In the genomic region with DNA sequence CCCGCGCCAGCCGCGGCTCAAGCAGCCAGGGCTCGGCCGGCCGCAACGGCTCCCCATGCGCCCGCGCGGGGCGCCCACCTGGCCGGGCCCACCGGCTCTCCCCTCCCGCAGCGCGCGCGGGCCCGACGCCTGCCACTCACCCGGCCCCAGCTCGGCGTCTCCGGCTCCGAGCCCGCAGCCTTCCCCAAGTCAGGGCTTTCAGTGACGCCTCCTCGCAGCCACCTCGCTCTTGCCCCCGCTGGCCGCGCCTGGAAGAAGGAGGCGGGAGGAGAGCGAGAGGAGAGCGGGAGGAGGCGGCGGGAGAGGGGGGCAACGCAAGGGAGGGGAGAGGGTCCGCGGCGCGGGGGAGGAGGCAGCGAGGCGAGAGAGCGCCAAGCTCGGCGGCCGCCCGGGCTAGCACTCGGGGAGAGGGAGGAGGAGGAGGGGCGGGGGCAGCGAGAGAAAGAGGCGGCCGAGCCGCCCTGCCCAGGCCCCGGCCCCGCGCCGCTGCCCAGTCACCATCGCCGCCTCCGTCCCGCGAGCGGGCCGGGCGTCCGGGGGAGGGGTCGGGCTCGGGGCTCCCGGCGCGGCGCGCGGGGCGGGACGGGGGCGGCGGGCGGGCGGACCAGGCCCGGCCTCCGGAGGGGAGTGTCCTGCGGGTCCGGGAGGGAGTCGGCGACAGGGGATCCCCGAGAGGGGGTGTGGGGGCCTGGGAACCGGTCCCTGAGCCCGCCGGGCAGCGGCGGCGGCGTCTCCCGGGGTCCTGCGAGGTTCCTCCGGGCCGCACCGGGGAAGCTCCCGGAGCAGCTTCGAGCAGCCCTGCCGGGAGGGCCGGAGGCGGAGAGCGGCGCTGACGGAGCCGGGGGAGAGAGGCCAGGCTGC, we compare ENCODE assay signal across 8 cellular contexts. TPM values are rescaled to one million over a fixed set of nuclear protein-coding genes. Genes with fewer than 3 reads are reported as not detected.
A peak's percentile ranks its signal among the peaks of the same experiment; 100 is the strongest.
DNase-seq lines count a peak whose midpoint lies in the region; ATAC-seq and TF ChIP-seq lines count a peak whose summit lies in the region.

TSS of gene LHFPL2 (minus strand) at position 414 of the 861 bp plus-strand sequence. CDS start 138,559 bp downstream, outside the sequence.

- 1% methylated on average over 82 to 110 of the region's 112 CpGs for WGBS in heart right ventricle, 2 donors
- 0 to 1% (median 1%) methylated on average over 30 to 111 of the region's 112 CpGs for WGBS in ovary, 3 donors

- H3K9me2 ChIP-seq in OCI-LY1 (ENCODE audit: low read depth, low read length), result no peaks in the 10 kb centered on the region

- TF ChIP-seq CTCF in OCI-LY1 (IDR thresholded peaks at IDR 0.05; ENCODE audit: low read length), result no peak
- TF ChIP-seq CTCF in heart right ventricle (IDR thresholded peaks at IDR 0.05), result no peak
- no peak for TF ChIP-seq CTCF in ovary (IDR thresholded peaks at IDR 0.05)

- DNase-seq in heart right ventricle (peak; percentile 72 to 82), ovary (peak; percentile 82 to 91 (median 88)), KG1 (lab: John Stamatoyannopoulos, UW) (no peak)

- H3K4me2 ChIP-seq in BLaER1 treated with 17β-estradiol and CSF1 and Interleukin-3, amounts not matched to agents 10 nM and 100 nM, result peak within 1 kb of the TSS; percentile 89 to 100 (median 97)
- peak within 1 kb of the TSS; percentile 97 for H3K4me2 ChIP-seq in OCI-LY1 (ENCODE audit: low read length)

- no peak within 1 kb of the TSS for H2AFZ ChIP-seq in OCI-LY1 (ENCODE audit: low read length)

- peaks cover 12 to 39% (median 19%) of the 10 kb centered on the region in 10 experiments for H3K4me1 ChIP-seq in BLaER1 treated with 17β-estradiol and CSF1 and Interleukin-3, amounts not matched to agents 10 nM and 100 nM
- H3K4me1 ChIP-seq in OCI-LY1 (ENCODE audit: insufficient read depth, low read length, severe bottlenecking) (peaks cover 53% of the 10 kb centered on the region), heart right ventricle (peaks cover 0 to 41% (median 20%) of the 10 kb centered on the region in 9 donors), ovary (ENCODE audit: insufficient read depth) (peaks cover 15% of the 10 kb centered on the region)

- peaks cover 12 to 41% (median 37%) of the 10 kb centered on the region in 11 experiments; a peak in 21 of 22 replicates for H3K27me3 ChIP-seq in BLaER1 treated with 17β-estradiol and CSF1 and Interleukin-3, amounts not matched to agents 10 nM and 100 nM
- no peaks in the 10 kb centered on the region for H3K27me3 ChIP-seq in OCI-LY1 (ENCODE audit: insufficient read depth, low read length)
- H3K27me3 ChIP-seq in heart right ventricle, result peaks cover 0 to 28% (median 0%) of the 10 kb centered on the region in 7 donors
- H3K27me3 ChIP-seq in ovary, result no peaks in the 10 kb centered on the region

- H3K9ac ChIP-seq in BLaER1 treated with 17β-estradiol and CSF1 and Interleukin-3, amounts not matched to agents 10 nM and 100 nM, result peak within 1 kb of the TSS; percentile 60 to 89 (median 79)
- peak within 1 kb of the TSS; percentile 92 for H3K9ac ChIP-seq in OCI-LY1 (ENCODE audit: low read length)

- no peaks in the 10 kb centered on the region for H3F3A ChIP-seq in OCI-LY1 (ENCODE audit: insufficient read depth, low read length)

- peaks cover 23% of the 10 kb centered on the region for H3K79me2 ChIP-seq in OCI-LY1 (ENCODE audit: insufficient read depth, low read length)

- H3K9me3 ChIP-seq in BLaER1 treated with 17β-estradiol and CSF1 and Interleukin-3, amounts not matched to agents 10 nM and 100 nM (replicated peaks in 1 of 11), result no peaks in the 10 kb centered on the region
- no peaks in the 10 kb centered on the region for H3K9me3 ChIP-seq in OCI-LY1 (ENCODE audit: low read length)
- H3K9me3 ChIP-seq in heart right ventricle, result no peaks in the 10 kb centered on the region
- no peaks in the 10 kb centered on the region for H3K9me3 ChIP-seq in ovary

- H3K36me3 ChIP-seq in BLaER1 treated with 17β-estradiol and CSF1 and Interleukin-3, amounts not matched to agents 10 nM and 100 nM, result peaks cover 0 to 20% (median 0%) of the 10 kb centered on the region in 11 experiments; a peak in 3 of 22 replicates
- peaks cover 17% of the 10 kb centered on the region; the same call in 1 of the 2 replicates for H3K36me3 ChIP-seq in OCI-LY1 (ENCODE audit: insufficient read depth, low read length)
- peaks cover 0 to 4% (median 0%) of the 10 kb centered on the region in 9 donors for H3K36me3 ChIP-seq in heart right ventricle
- H3K36me3 ChIP-seq in ovary, result no peaks in the 10 kb centered on the region

- intact Hi-C loops in heart right ventricle (cut with DNase I), result loop anchor here in 8 of 10 donors (5.0 to 10.0 kb wide), 7 partner anchors 96 to 266 kb away; no protein-coding TSS in a partner anchor
- intact Hi-C loops in ovary (cut with DNase I), result no loop called here

- TF ChIP-seq POLR2A in ovary (IDR thresholded peaks at IDR 0.05), result peak; percentile 30

- peak within 1 kb of the TSS; percentile 23 to 82 (median 53); a peak in 19 of 22 replicates for H3K27ac ChIP-seq in BLaER1 treated with 17β-estradiol and CSF1 and Interleukin-3, amounts not matched to agents 10 nM and 100 nM
- H3K27ac ChIP-seq in OCI-LY1 (ENCODE audit: low read depth, low read length, poor library complexity, severe bottlenecking) (peak within 1 kb of the TSS; percentile 59), angular gyrus (ENCODE audit: low read depth, low read length) (peak within 1 kb of the TSS; percentile 82), heart right ventricle (peak within 1 kb of the TSS; percentile 76 to 96 (median 94)), ovary (peak within 1 kb of the TSS; percentile 98 to 99)

- peak within 1 kb of the TSS; percentile 65 to 92 (median 78) for H3K4me3 ChIP-seq in BLaER1 treated with 17β-estradiol and CSF1 and Interleukin-3, amounts not matched to agents 10 nM and 100 nM
- H3K4me3 ChIP-seq in OCI-LY1 (ENCODE audit: low read depth, low read length, poor library complexity, severe bottlenecking) (peak within 1 kb of the TSS; percentile 96), heart right ventricle (peak within 1 kb of the TSS; percentile 70 to 89 (median 80)), ovary (peak within 1 kb of the TSS; percentile 64)

- H4K20me1 ChIP-seq in BLaER1 treated with 17β-estradiol and CSF1 and Interleukin-3, amounts not matched to agents 10 nM and 100 nM, result peaks cover 0 to 21% (median 0%) of the 10 kb centered on the region in 11 experiments; a peak in 5 of 22 replicates
- no peaks in the 10 kb centered on the region for H4K20me1 ChIP-seq in OCI-LY1 (ENCODE audit: insufficient read depth, low read length)

- no peak for TF ChIP-seq EP300 in ovary (IDR thresholded peaks at IDR 0.05)

- ATAC-seq in GM18909 (IDR thresholded peaks at IDR 0.05; ENCODE audit: poor library complexity, unreplicated experiment), result peak; percentile 54
- ATAC-seq in HG03103 (IDR thresholded peaks at IDR 0.05; ENCODE audit: low read depth, unreplicated experiment), result peak; percentile 56
- peak; percentile 74 to 92 (median 84) for ATAC-seq in heart right ventricle

RNA-seq across cellular contexts. Expression of gene LHFPL2, which starts in this region (rescaled TPM):
- total RNA-seq in heart right ventricle (10 to 100 TPM in 1 of 10 donors, 1 to 10 TPM in 9; 3.8 to 14.9 (median 5.1) TPM), ovary (10 to 100 TPM; 21.5 to 45.1 (median 27.9) TPM)
- polyA plus RNA-seq in heart right ventricle (1 to 10 TPM; 2.4 to 5.7 TPM), ovary (10 to 100 TPM; 20.3 to 41.5 TPM)

Comparison
In these comparisons a context has a peak if more than half of its experiments do, and no peak if none do; other contexts are left out.
1. intact Hi-C loops: an anchor here in heart right ventricle (5.0 to 10.0 kb wide); none called in ovary.